ENCODE assay signal across 8 cellular contexts in genomic region chr20:44215125-44215524, GRCh38. TPM values are rescaled to one million over a fixed set of nuclear protein-coding genes. Genes with fewer than 3 reads are reported as not detected.
DNase-seq lines count a peak whose midpoint lies in the region; ATAC-seq and TF ChIP-seq lines count a peak whose summit lies in the region.

No MANE protein-coding gene starts in this region.

- peaks cover 0 to 6% (median 0%) of the 10 kb centered on the region in 4 donors for H3K36me3 ChIP-seq in right lobe of liver

- H3K27me3 ChIP-seq in right lobe of liver: no peaks in the 10 kb centered on the region

- ATAC-seq in activated CD4-positive, CD25-positive, alpha-beta regulatory T cell treated with anti-CD3 and anti-CD28 coated beads, Interleukin-2, amount 50 U/mL, for 24 hours: no peak
- ATAC-seq in activated CD4-positive, alpha-beta T cell treated with anti-CD3 and anti-CD28 coated beads for 36 hours: peak; percentile 30
- peak; percentile 14 to 42 (median 34) for ATAC-seq in right lobe of liver
- ATAC-seq in HG02678 (IDR thresholded peaks at IDR 0.05; ENCODE audit: unreplicated experiment): no peak

- H3K9me3 ChIP-seq in right lobe of liver: no peaks in the 10 kb centered on the region

- peaks cover 7% of the 10 kb centered on the region for H3K36me3 Mint-ChIP-seq in activated CD4-positive, alpha-beta T cell treated with anti-CD3 and anti-CD28 coated beads for 36 hours (ENCODE audit: low read depth)

- peaks cover 55% of the 10 kb centered on the region for H3K4me1 Mint-ChIP-seq in activated CD4-positive, alpha-beta T cell treated with anti-CD3 and anti-CD28 coated beads for 36 hours

- 46% methylated on average over 7 of the region's 7 CpGs for WGBS in right lobe of liver (ENCODE audit: insufficient coverage, low coverage, low lambda C conversion rate, missing lambda C conversion rate)

- H3K27ac Mint-ChIP-seq in activated CD4-positive, alpha-beta T cell treated with anti-CD3 and anti-CD28 coated beads for 36 hours: peak overlapping the region; percentile 69

- H3K4me3 Mint-ChIP-seq in activated CD4-positive, alpha-beta T cell treated with anti-CD3 and anti-CD28 coated beads for 36 hours: no peak overlapping the region

- TF ChIP-seq POLR2A in right lobe of liver (IDR thresholded peaks at IDR 0.05): no peak

- H3K4me3 ChIP-seq in right lobe of liver: no peak overlapping the region

- peak; percentile 73 to 87 (median 82) for TF ChIP-seq CTCF in right lobe of liver (IDR thresholded peaks at IDR 0.05)

- intact Hi-C loops in activated CD4-positive, alpha-beta T cell treated with anti-CD3 and anti-CD28 coated beads for 36 hours (cut with DNase I, micrococcal nuclease): loop anchor here (1.0 to 10.0 kb wide), 8 partner anchors 171 to 670 kb away; partner anchors contain the start of genes TTPAL (in 1 of the 2) and YWHAB (in 1 of the 2)
- intact Hi-C loops in right lobe of liver (cut with DNase I): loop anchor here (5.0 to 10.0 kb wide), 2 partner anchors 97 to 270 kb away; partner anchors contain the start of gene FITM2 (in 1 of the 2)

- POLR2A ChIA-PET in activated CD4-positive, alpha-beta T cell treated with anti-CD3 and anti-CD28 coated beads for 36 hours (lab: Charles Lee): no interaction called here

- H3K27ac ChIP-seq in right lobe of liver: no peak overlapping the region

- peak; percentile 35 to 63 (median 50) for DNase-seq in activated CD4-positive, CD25-positive, alpha-beta regulatory T cell (lab: John Stamatoyannopoulos, UW)
- DNase-seq in NCI-H226 (peak; percentile 31), cerebellar cortex (ENCODE audit: low spot score) (peak; percentile 82), right lobe of liver (peak; percentile 70 to 76 (median 75))
- DNase-seq in activated CD4-positive, alpha-beta T cell treated with anti-CD3 and anti-CD28 coated beads for 36 hours: peak; percentile 88
- DNase-seq in stimulated activated CD4-positive, alpha-beta T cell treated with anti-CD3 and anti-CD28 coated beads, TNF-alpha, amount 100 ng/mL, for 4 hours (ENCODE audit: low read depth in 3 of 3): peak; percentile 40 to 57 (median 57)

- CTCF ChIA-PET in activated CD4-positive, alpha-beta T cell treated with anti-CD3 and anti-CD28 coated beads for 36 hours (lab: Charles Lee): interaction anchor here (0.6 to 10.4 kb wide), 20 partner anchors 9 to 685 kb away, joined by 3 to 346 read pairs (median 3); partner anchors contain the start of genes FITM2 and HNF4A

- H3K27me3 Mint-ChIP-seq in activated CD4-positive, alpha-beta T cell treated with anti-CD3 and anti-CD28 coated beads for 36 hours: no peaks in the 10 kb centered on the region

- no peaks in the 10 kb centered on the region for H3K9me3 Mint-ChIP-seq in activated CD4-positive, alpha-beta T cell treated with anti-CD3 and anti-CD28 coated beads for 36 hours (ENCODE audit: low read depth)

- peaks cover 0 to 21% (median 5%) of the 10 kb centered on the region in 4 donors for H3K4me1 ChIP-seq in right lobe of liver

RNA-seq across cellular contexts. Expression of gene OSER1, which starts 4.6 kb away (rescaled TPM):
- 10 to 100 TPM; 19.9 to 22.5 TPM for total RNA-seq in activated CD4-positive, alpha-beta T cell treated with anti-CD3 and anti-CD28 coated beads for 36 hours
- 10 to 100 TPM; 13.0 to 20.4 (median 17.3) TPM for total RNA-seq in right lobe of liver

RNA-seq across cellular contexts. Expression of gene JPH2, which starts 28.1 kb away (rescaled TPM):
- total RNA-seq in activated CD4-positive, alpha-beta T cell treated with anti-CD3 and anti-CD28 coated beads for 36 hours: under 1 TPM; 0.07 TPM
- total RNA-seq in right lobe of liver: under 1 TPM in 5 of 6 experiments, not detected in 1; 0.09 to 0.31 (median 0.10) TPM

RNA-seq across cellular contexts. Expression of gene GDAP1L1, which starts 32.0 kb away (rescaled TPM):
- under 1 TPM; 0.74 to 0.89 TPM for total RNA-seq in activated CD4-positive, alpha-beta T cell treated with anti-CD3 and anti-CD28 coated beads for 36 hours
- total RNA-seq in right lobe of liver: not detected

Comparison
In these comparisons a context has a peak if more than half of its experiments do, and no peak if none do; other contexts are left out.
1. DNase-seq: peak in every context shown above with its lines; median percentile 88 in activated CD4-positive, alpha-beta T cell treated with anti-CD3 and anti-CD28 coated beads for 36 hours; 82 in cerebellar cortex; 75 in right lobe of liver; 57 in stimulated activated CD4-positive, alpha-beta T cell treated with anti-CD3 and anti-CD28 coated beads, TNF-alpha, amount 100 ng/mL, for 4 hours; 50 in activated CD4-positive, CD25-positive, alpha-beta regulatory T cell; 31 in NCI-H226.
2. ATAC-seq: peak in activated CD4-positive, alpha-beta T cell treated with anti-CD3 and anti-CD28 coated beads for 36 hours (single experiment) and right lobe of liver (4 of 4); none in activated CD4-positive, CD25-positive, alpha-beta regulatory T cell treated with anti-CD3 and anti-CD28 coated beads, Interleukin-2, amount 50 U/mL, for 24 hours (0 of 2) and HG02678 (single experiment).